Comparison of ENCODE assay signal across 1 cellular context in the genomic region with DNA sequence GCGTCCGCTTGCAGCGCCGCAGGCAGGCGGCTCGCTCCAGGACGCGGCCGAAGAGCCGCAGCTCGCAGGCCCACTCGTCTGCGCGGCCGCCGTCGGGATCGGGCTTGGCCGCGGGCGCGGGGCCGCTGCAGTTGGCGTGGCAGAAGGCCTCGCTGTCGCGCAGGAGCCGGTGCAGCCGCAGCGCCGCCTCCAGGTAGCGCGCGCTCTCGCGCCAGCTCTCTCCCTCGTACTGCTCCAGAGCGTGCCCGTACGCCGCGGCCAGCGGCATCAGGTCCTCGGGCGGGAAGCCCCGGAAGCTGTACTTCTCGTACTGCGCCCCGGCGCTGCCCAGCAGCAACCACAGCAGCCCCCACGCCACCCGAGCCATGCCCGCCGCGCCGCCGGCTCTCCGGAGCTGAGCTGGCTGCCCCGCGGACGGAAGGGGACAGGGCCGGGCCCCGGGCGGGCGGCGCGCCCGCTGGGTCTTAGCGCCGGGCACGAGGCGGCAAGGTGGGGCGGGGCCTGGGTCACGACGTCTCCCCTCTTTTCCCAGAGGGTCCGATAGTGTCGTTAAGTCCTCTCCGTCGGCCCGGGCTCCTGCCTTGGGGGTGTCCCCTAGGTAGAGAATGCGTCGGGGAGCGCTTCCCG.
TF ChIP-seq lines count a peak whose summit lies in the region.

A gene with protein sequence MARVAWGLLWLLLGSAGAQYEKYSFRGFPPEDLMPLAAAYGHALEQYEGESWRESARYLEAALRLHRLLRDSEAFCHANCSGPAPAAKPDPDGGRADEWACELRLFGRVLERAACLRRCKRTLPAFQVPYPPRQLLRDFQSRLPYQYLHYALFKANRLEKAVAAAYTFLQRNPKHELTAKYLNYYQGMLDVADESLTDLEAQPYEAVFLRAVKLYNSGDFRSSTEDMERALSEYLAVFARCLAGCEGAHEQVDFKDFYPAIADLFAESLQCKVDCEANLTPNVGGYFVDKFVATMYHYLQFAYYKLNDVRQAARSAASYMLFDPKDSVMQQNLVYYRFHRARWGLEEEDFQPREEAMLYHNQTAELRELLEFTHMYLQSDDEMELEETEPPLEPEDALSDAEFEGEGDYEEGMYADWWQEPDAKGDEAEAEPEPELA (minus strand): TSS at position 401 of the 627 bp plus-strand sequence. CDS start 34 bp downstream, at position 367.

TF ChIP-seq in HepG2, 621 proteins besides CTCF, POLR2A, EP300 and RAD21 (continued from another document and continues in another):
- TF ChIP-seq, protein P1, sequence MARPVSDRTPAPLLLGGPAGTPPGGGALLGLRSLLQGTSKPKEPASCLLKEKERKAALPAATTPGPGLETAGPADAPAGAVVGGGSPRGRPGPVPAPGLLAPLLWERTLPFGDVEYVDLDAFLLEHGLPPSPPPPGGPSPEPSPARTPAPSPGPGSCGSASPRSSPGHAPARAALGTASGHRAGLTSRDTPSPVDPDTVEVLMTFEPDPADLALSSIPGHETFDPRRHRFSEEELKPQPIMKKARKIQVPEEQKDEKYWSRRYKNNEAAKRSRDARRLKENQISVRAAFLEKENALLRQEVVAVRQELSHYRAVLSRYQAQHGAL (CRISPR knock-in tag; IDR thresholded peaks at IDR 0.05; ENCODE audit: not compliant biosample characterization), result peak; percentile 93
- peak; percentile 91 for TF ChIP-seq ZNF431 (CRISPR knock-in tag; IDR thresholded peaks at IDR 0.05; ENCODE audit: borderline replicate concordance, low read depth)
- TF ChIP-seq ZNF724P (CRISPR knock-in tag; IDR thresholded peaks at IDR 0.05; ENCODE audit: borderline replicate concordance), result peak; percentile 72
- TF ChIP-seq SRSF9 (IDR thresholded peaks at IDR 0.05; ENCODE audit: borderline replicate concordance, insufficient read depth, low read depth, low read length, poor library complexity, severe bottlenecking), result no peak
- TF ChIP-seq ZNF354B (CRISPR knock-in tag; IDR thresholded peaks at IDR 0.05), result peak; percentile 15; the same call in 1 of the 2 replicates
- no peak for TF ChIP-seq NFATC3 (CRISPR knock-in tag; IDR thresholded peaks at IDR 0.05)
- no peak for TF ChIP-seq ZKSCAN1 (IDR thresholded peaks at IDR 0.05; ENCODE audit: low read length)
- TF ChIP-seq, protein P2, sequence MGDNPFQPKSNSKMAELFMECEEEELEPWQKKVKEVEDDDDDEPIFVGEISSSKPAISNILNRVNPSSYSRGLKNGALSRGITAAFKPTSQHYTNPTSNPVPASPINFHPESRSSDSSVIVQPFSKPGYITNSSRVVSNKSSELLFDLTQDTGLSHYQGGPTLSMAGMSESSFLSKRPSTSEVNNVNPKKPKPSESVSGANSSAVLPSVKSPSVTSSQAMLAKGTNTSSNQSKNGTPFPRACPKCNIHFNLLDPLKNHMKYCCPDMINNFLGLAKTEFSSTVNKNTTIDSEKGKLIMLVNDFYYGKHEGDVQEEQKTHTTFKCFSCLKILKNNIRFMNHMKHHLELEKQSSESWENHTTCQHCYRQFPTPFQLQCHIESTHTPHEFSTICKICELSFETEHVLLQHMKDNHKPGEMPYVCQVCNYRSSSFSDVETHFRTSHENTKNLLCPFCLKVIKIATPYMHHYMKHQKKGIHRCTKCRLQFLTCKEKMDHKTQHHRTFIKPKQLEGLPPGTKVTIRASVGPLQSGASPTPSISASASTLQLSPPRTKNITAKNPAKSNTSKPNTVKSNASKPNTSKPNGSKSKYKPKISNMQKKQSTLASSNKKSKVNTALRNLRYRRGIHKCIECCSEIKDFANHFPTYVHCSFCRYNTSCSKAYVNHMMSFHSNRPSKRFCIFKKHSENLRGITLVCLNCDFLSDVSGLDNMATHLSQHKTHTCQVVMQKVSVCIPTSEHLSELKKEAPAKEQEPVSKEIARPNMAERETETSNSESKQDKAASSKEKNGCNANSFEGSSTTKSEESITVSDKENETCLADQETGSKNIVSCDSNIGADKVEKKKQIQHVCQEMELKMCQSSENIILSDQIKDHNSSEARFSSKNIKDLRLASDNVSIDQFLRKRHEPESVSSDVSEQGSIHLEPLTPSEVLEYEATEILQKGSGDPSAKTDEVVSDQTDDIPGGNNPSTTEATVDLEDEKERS (CRISPR knock-in tag; IDR thresholded peaks at IDR 0.05), result no peak
- TF ChIP-seq SRSF1 (optimal IDR thresholded peaks at IDR 0.05; ENCODE audit: low read depth, low read length), result peak; percentile 61
- TF ChIP-seq SATB2 (CRISPR knock-in tag; IDR thresholded peaks at IDR 0.05), result peak; percentile 94; the same call in 1 of the 2 replicates
- TF ChIP-seq MXI1 (IDR thresholded peaks at IDR 0.05; ENCODE audit: borderline replicate concordance, low read depth, low read length), result peak; percentile 63; the same call in 2 of the 3 replicates
- no peak; the same call in 1 of the 2 replicates for TF ChIP-seq ZNF136 (CRISPR knock-in tag; IDR thresholded peaks at IDR 0.05; ENCODE audit: low read depth)
- no peak for TF ChIP-seq ZNF737 (CRISPR knock-in tag; IDR thresholded peaks at IDR 0.05; ENCODE audit: borderline replicate concordance)
- 0 out of 2 replicates have a peak, but pooled peaks have one; percentile 38 for TF ChIP-seq ZNF761 (CRISPR knock-in tag; conservative IDR thresholded peaks at IDR 0.05)
- TF ChIP-seq FOXK2 (IDR thresholded peaks at IDR 0.05), result no peak
- no peak for TF ChIP-seq RCOR2 (CRISPR knock-in tag; IDR thresholded peaks at IDR 0.05)
- TF ChIP-seq, protein P3, sequence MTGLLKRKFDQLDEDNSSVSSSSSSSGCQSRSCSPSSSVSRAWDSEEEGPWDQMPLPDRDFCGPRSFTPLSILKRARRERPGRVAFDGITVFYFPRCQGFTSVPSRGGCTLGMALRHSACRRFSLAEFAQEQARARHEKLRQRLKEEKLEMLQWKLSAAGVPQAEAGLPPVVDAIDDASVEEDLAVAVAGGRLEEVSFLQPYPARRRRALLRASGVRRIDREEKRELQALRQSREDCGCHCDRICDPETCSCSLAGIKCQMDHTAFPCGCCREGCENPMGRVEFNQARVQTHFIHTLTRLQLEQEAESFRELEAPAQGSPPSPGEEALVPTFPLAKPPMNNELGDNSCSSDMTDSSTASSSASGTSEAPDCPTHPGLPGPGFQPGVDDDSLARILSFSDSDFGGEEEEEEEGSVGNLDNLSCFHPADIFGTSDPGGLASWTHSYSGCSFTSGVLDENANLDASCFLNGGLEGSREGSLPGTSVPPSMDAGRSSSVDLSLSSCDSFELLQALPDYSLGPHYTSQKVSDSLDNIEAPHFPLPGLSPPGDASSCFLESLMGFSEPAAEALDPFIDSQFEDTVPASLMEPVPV (CRISPR knock-in tag; IDR thresholded peaks at IDR 0.05), result peak; percentile 94
- TF ChIP-seq, protein P4, sequence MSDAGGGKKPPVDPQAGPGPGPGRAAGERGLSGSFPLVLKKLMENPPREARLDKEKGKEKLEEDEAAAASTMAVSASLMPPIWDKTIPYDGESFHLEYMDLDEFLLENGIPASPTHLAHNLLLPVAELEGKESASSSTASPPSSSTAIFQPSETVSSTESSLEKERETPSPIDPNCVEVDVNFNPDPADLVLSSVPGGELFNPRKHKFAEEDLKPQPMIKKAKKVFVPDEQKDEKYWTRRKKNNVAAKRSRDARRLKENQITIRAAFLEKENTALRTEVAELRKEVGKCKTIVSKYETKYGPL (CRISPR knock-in tag; IDR thresholded peaks at IDR 0.05), result no peak
- TF ChIP-seq, protein P5, sequence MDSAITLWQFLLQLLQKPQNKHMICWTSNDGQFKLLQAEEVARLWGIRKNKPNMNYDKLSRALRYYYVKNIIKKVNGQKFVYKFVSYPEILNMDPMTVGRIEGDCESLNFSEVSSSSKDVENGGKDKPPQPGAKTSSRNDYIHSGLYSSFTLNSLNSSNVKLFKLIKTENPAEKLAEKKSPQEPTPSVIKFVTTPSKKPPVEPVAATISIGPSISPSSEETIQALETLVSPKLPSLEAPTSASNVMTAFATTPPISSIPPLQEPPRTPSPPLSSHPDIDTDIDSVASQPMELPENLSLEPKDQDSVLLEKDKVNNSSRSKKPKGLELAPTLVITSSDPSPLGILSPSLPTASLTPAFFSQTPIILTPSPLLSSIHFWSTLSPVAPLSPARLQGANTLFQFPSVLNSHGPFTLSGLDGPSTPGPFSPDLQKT (CRISPR knock-in tag; IDR thresholded peaks at IDR 0.05; ENCODE audit: borderline replicate concordance), result no peak
- TF ChIP-seq ZFP41 (CRISPR knock-in tag; IDR thresholded peaks at IDR 0.05; ENCODE audit: borderline replicate concordance), result no peak
- no peak for TF ChIP-seq ELF1 (CRISPR knock-in tag; IDR thresholded peaks at IDR 0.05)
- no peak for TF ChIP-seq ZNF207 (IDR thresholded peaks at IDR 0.05; ENCODE audit: borderline replicate concordance)
- TF ChIP-seq ZFAT (CRISPR knock-in tag; conservative IDR thresholded peaks at IDR 0.05), result 0 out of 2 replicates have a peak, but pooled peaks have one; percentile 66
- TF ChIP-seq, protein P6, sequence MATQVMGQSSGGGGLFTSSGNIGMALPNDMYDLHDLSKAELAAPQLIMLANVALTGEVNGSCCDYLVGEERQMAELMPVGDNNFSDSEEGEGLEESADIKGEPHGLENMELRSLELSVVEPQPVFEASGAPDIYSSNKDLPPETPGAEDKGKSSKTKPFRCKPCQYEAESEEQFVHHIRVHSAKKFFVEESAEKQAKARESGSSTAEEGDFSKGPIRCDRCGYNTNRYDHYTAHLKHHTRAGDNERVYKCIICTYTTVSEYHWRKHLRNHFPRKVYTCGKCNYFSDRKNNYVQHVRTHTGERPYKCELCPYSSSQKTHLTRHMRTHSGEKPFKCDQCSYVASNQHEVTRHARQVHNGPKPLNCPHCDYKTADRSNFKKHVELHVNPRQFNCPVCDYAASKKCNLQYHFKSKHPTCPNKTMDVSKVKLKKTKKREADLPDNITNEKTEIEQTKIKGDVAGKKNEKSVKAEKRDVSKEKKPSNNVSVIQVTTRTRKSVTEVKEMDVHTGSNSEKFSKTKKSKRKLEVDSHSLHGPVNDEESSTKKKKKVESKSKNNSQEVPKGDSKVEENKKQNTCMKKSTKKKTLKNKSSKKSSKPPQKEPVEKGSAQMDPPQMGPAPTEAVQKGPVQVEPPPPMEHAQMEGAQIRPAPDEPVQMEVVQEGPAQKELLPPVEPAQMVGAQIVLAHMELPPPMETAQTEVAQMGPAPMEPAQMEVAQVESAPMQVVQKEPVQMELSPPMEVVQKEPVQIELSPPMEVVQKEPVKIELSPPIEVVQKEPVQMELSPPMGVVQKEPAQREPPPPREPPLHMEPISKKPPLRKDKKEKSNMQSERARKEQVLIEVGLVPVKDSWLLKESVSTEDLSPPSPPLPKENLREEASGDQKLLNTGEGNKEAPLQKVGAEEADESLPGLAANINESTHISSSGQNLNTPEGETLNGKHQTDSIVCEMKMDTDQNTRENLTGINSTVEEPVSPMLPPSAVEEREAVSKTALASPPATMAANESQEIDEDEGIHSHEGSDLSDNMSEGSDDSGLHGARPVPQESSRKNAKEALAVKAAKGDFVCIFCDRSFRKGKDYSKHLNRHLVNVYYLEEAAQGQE (IDR thresholded peaks at IDR 0.05; ENCODE audit: borderline replicate concordance in 1 of 2, low read depth in 1 of 2, low read length in 2 of 2), result peak in 1 of 2 experiments; percentile 26; a peak in 1 of 4 replicates
- peak; percentile 15; the same call in 1 of the 2 replicates for TF ChIP-seq KDM3A (CRISPR knock-in tag; IDR thresholded peaks at IDR 0.05; ENCODE audit: low read depth)
- peak; percentile 33; the same call in 1 of the 2 replicates for TF ChIP-seq RXRA (CRISPR knock-in tag; IDR thresholded peaks at IDR 0.05)
- peak; percentile 71; the same call in 1 of the 2 replicates for TF ChIP-seq ZNF772 (CRISPR knock-in tag; IDR thresholded peaks at IDR 0.05)
- TF ChIP-seq TEAD2 (CRISPR knock-in tag; IDR thresholded peaks at IDR 0.05), result peak; percentile 8; the same call in 1 of the 2 replicates
- TF ChIP-seq ZNF549 (CRISPR knock-in tag; IDR thresholded peaks at IDR 0.05), result no peak; the same call in 1 of the 2 replicates
- 0 out of 2 replicates have a peak, but pooled peaks have one; percentile 61 for TF ChIP-seq ELF4 (CRISPR knock-in tag; IDR thresholded peaks at IDR 0.05; ENCODE audit: borderline replicate concordance)
- 0 out of 4 replicates have a peak, but pooled peaks have one; percentile 23 to 38 for TF ChIP-seq KLF16 (CRISPR knock-in tag; IDR thresholded peaks at IDR 0.05)
- peak; percentile 64; the same call in 1 of the 2 replicates for TF ChIP-seq ZNF383 (CRISPR knock-in tag; IDR thresholded peaks at IDR 0.05; ENCODE audit: borderline replicate concordance)
- TF ChIP-seq ZNF205 (CRISPR knock-in tag; IDR thresholded peaks at IDR 0.05), result peak; percentile 27; the same call in 1 of the 2 replicates
- TF ChIP-seq IKZF4 (CRISPR knock-in tag; IDR thresholded peaks at IDR 0.05; ENCODE audit: borderline replicate concordance, low read depth, not compliant biosample characterization), result peak; percentile 80
- peak; percentile 47; the same call in 1 of the 2 replicates for TF ChIP-seq THAP11 (CRISPR knock-in tag; IDR thresholded peaks at IDR 0.05)
- peak; percentile 52 for TF ChIP-seq ZNF788 (CRISPR knock-in tag; IDR thresholded peaks at IDR 0.05; ENCODE audit: borderline replicate concordance)
- TF ChIP-seq ZNF451 (CRISPR knock-in tag; IDR thresholded peaks at IDR 0.05), result peak; percentile 71
- TF ChIP-seq, protein P7, sequence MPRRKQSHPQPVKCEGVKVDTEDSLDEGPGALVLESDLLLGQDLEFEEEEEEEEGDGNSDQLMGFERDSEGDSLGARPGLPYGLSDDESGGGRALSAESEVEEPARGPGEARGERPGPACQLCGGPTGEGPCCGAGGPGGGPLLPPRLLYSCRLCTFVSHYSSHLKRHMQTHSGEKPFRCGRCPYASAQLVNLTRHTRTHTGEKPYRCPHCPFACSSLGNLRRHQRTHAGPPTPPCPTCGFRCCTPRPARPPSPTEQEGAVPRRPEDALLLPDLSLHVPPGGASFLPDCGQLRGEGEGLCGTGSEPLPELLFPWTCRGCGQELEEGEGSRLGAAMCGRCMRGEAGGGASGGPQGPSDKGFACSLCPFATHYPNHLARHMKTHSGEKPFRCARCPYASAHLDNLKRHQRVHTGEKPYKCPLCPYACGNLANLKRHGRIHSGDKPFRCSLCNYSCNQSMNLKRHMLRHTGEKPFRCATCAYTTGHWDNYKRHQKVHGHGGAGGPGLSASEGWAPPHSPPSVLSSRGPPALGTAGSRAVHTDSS (CRISPR knock-in tag; conservative IDR thresholded peaks at IDR 0.05), result 0 out of 2 replicates have a peak, but pooled peaks have one; percentile 81
- peak; percentile 33; the same call in 1 of the 2 replicates for TF ChIP-seq ISX (CRISPR knock-in tag; conservative IDR thresholded peaks at IDR 0.05)
- TF ChIP-seq, protein P8, sequence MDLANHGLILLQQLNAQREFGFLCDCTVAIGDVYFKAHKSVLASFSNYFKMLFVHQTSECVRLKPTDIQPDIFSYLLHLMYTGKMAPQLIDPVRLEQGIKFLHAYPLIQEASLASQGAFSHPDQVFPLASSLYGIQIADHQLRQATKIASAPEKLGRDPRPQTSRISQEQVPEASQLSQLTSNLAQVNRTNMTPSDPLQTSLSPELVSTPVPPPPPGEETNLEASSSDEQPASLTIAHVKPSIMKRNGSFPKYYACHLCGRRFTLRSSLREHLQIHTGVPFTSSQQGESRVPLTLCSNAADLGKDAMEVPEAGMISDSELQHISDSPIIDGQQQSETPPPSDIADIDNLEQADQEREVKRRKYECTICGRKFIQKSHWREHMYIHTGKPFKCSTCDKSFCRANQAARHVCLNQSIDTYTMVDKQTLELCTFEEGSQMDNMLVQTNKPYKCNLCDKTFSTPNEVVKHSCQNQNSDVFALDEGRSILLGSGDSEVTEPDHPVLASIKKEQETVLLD (CRISPR knock-in tag; IDR thresholded peaks at IDR 0.05; ENCODE audit: low read depth), result peak; percentile 83; the same call in 1 of the 2 replicates
- TF ChIP-seq FOSL2 (CRISPR knock-in tag; IDR thresholded peaks at IDR 0.05), result 0 out of 2 replicates have a peak, but pooled peaks have one; percentile 7
